Comparison of ENCODE assay signal across 13 cellular contexts in genomic region chr13:76799696-76800095, GRCh38.
A peak's percentile ranks its signal among the peaks of the same experiment; 100 is the strongest.
DNase-seq lines count a peak whose midpoint lies in the region; ATAC-seq, FAIRE-seq and TF ChIP-seq lines count a peak whose summit lies in the region.
"Had no signal": no experiment of that assay in that cellular context is flagged by ENCODE, and none has a peak within 500 bp of the region (broad histone marks: within the 10 kb centered on the region; RNA-seq: fewer than 3 reads in every experiment).

No MANE protein-coding gene starts in this region.

- no peak for TF ChIP-seq CTCF in ascending aorta (IDR thresholded peaks at IDR 0.05)

- no peak overlapping the region for H3K27ac ChIP-seq in ascending aorta
- H3K27ac ChIP-seq: 22Rv1, sigmoid colon had no signal

- no peaks in the 10 kb centered on the region for H3K27me3 ChIP-seq in ascending aorta
- H3K27me3 ChIP-seq: sigmoid colon had no signal

- H3K9me3 ChIP-seq in ascending aorta, result no peaks in the 10 kb centered on the region
- H3K9me3 ChIP-seq: sigmoid colon had no signal

- no peak for FAIRE-seq in GM19239 (lab: Jason Lieb, UNC)
- FAIRE-seq: G401.6 had no signal

- intact Hi-C loops in ascending aorta (cut with DNase I), result no loop called here

- ATAC-seq in HG02870 (IDR thresholded peaks at IDR 0.05; ENCODE audit: unreplicated experiment), result no peak
- ATAC-seq: left ventricle myocardium superior had no signal

- H3K4me1 ChIP-seq in ascending aorta, result no peaks in the 10 kb centered on the region

- H3K36me3 ChIP-seq in ascending aorta, result no peaks in the 10 kb centered on the region
- H3K36me3 ChIP-seq: sigmoid colon had no signal

- DNase-seq in DMS 273 (lab: John Stamatoyannopoulos, UW; ENCODE audit: unreplicated experiment), result peak; percentile 4
- no peak for DNase-seq in DMS 273 treated with DMSO at 0.1 percent for 48 hours (lab: John Stamatoyannopoulos, UW)
- peak in 2 of 3 experiments; percentile 61 to 93 for DNase-seq in NCI-H1417 (lab: John Stamatoyannopoulos, UW)
- peak; percentile 92 for DNase-seq in dermis blood vessel endothelial cell
- DNase-seq in renal cortical epithelial cell (ENCODE audit: low read depth), result peak; percentile 94
- DNase-seq in ascending aorta (ENCODE audit: low spot score in 2 of 2), result no peak
- DNase-seq in GM19239 (ENCODE audit: insufficient read length, low spot score), result no peak
- DNase-seq: left ventricle myocardium superior, NCI-H510A treated with DMSO at 0.1 percent for 48 hours, sigmoid colon had no signal

- H3K4me3 ChIP-seq in ascending aorta, result no peak overlapping the region
- H3K4me3 ChIP-seq: sigmoid colon had no signal

Comparison
In these comparisons a context has a peak if more than half of its experiments do, and no peak if none do; other contexts are left out.
1. DNase-seq: peak in DMS 273 (single experiment), NCI-H1417 (2 of 3), dermis blood vessel endothelial cell (single experiment) and renal cortical epithelial cell (single experiment); none in DMS 273 treated with DMSO at 0.1 percent for 48 hours (single experiment), ascending aorta (0 of 2) and GM19239 (single experiment).